In genomic region chr4:29405151-29405550, GRCh38 we compare ENCODE assay signal across 26 cellular contexts.
"Had no signal": no experiment of that assay in that cellular context is flagged by ENCODE, and none has a peak within 500 bp of the region (broad histone marks: within the 10 kb centered on the region; RNA-seq: fewer than 3 reads in every experiment).

No MANE protein-coding gene starts in this region.

- H3K9me3 ChIP-seq: breast epithelium, SJSA1 had no signal

- DNase-seq: activated B cell treated with CpG ODN at 0.5 μM for 24 hours; activated CD4-positive, alpha-beta memory T cell treated with anti-CD3 and anti-CD28 coated beads for 36 hours; activated CD4-positive, alpha-beta T cell treated with anti-CD3 and anti-CD28 coated beads for 1 hour; activated CD4-positive, alpha-beta T cell treated with anti-CD3 and anti-CD28 coated beads, Interleukin-2, amount 10 ng/mL, durations not matched to agents 24 days and 14 days; activated CD8-positive, alpha-beta memory T cell treated with anti-CD3 and anti-CD28 coated beads for 24 hours; activated effector memory CD4-positive, alpha-beta T cell treated with anti-CD3 and anti-CD28 coated beads, Interleukin-2, amount 50 U/mL, for 16 hours; activated naive CD4-positive, alpha-beta T cell treated with anti-CD3 and anti-CD28 coated beads for 36 hours; activated T-cell treated with anti-CD3 and anti-CD28 coated beads, Interleukin-2, amount 50 U/mL, for 4 hours; caudate nucleus; KG1; NCI-H1092; NCI-H1436; NCI-H1694 treated with DMSO at 0.1 percent for 48 hours; NCI-H2029 treated with DMSO at 0.1 percent for 48 hours; NCI-H510A treated with DMSO at 0.1 percent for 48 hours; NCI-H69; NK-92 treated with Interleukin-12 subunit alpha and Interleukin-12 subunit beta, amount 100 ng/mL, for 24 hours; OCI-M1; Right ventricle myocardium superior; T-cell; T-helper 2 cell; T1000 had no signal

- H3K36me3 Mint-ChIP-seq: activated CD4-positive, alpha-beta memory T cell treated with anti-CD3 and anti-CD28 coated beads for 36 hours; activated naive CD8-positive, alpha-beta T cell; T-cell had no signal

- H3K36me3 ChIP-seq: breast epithelium, SJSA1 had no signal

- H3K4me3 ChIP-seq: breast epithelium, SJSA1 had no signal

- H3K4me1 Mint-ChIP-seq: activated B cell treated with CpG ODN at 0.5 μM for 24 hours; activated CD4-positive, alpha-beta T cell treated with anti-CD3 and anti-CD28 coated beads, Interleukin-2, amount 10 ng/mL, durations not matched to agents 24 days and 14 days; T-cell had no signal

- ATAC-seq: activated T-cell treated with anti-CD3 and anti-CD28 coated beads, Interleukin-2, amount 50 U/mL, for 4 hours; Panc1; T-cell had no signal

- H3K27me3 ChIP-seq: breast epithelium, SJSA1 had no signal

- H3K27ac Mint-ChIP-seq: activated B cell treated with CpG ODN at 0.5 μM for 24 hours; activated CD4-positive, alpha-beta memory T cell treated with anti-CD3 and anti-CD28 coated beads for 36 hours; activated CD4-positive, alpha-beta T cell treated with anti-CD3 and anti-CD28 coated beads, Interleukin-2, amount 10 ng/mL, durations not matched to agents 24 days and 14 days; activated naive CD4-positive, alpha-beta T cell treated with anti-CD3 and anti-CD28 coated beads for 36 hours; activated naive CD8-positive, alpha-beta T cell; T-cell had no signal

- H3K27me3 Mint-ChIP-seq: activated B cell treated with CpG ODN at 0.5 μM for 24 hours; activated CD4-positive, alpha-beta memory T cell treated with anti-CD3 and anti-CD28 coated beads for 36 hours; activated CD4-positive, alpha-beta T cell treated with anti-CD3 and anti-CD28 coated beads, Interleukin-2, amount 10 ng/mL, durations not matched to agents 24 days and 14 days; activated naive CD8-positive, alpha-beta T cell; T-cell had no signal

- H3K4me3 Mint-ChIP-seq: activated B cell treated with CpG ODN at 0.5 μM for 24 hours; activated CD4-positive, alpha-beta memory T cell treated with anti-CD3 and anti-CD28 coated beads for 36 hours; activated CD4-positive, alpha-beta T cell treated with anti-CD3 and anti-CD28 coated beads, Interleukin-2, amount 10 ng/mL, durations not matched to agents 24 days and 14 days; activated naive CD4-positive, alpha-beta T cell treated with anti-CD3 and anti-CD28 coated beads for 36 hours; activated naive CD8-positive, alpha-beta T cell; activated T-cell treated with anti-CD3 and anti-CD28 coated beads, Interleukin-2, amount 50 U/mL, for 4 hours; T-cell had no signal

- H3K9me3 Mint-ChIP-seq: activated naive CD4-positive, alpha-beta T cell treated with anti-CD3 and anti-CD28 coated beads for 36 hours had no signal

- H3K4me1 ChIP-seq: breast epithelium, SJSA1 had no signal
